In the genomic region with DNA sequence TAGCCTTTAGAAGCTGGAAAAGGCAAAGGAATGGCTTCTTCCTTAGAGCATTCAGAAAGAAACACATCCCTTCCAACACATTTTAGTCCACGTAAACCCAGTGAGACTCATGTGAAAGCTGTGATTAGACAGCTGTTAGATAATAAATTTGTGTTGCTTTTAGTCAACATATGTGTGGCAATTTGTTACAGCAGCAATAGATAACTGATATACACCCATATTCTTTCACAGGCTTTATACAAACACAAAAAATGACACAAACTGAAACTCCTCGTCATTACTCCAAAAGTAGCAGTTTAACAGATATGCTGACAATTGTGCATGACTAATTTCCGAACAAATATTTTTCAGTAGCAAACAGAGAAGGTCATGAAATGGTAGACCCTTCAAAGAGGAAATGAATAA, we compare ENCODE assay signal across 9 cellular contexts.
DNase-seq lines count a peak whose midpoint lies in the region; ATAC-seq, FAIRE-seq and TF ChIP-seq lines count a peak whose summit lies in the region.
"Had no signal": no experiment of that assay in that cellular context is flagged by ENCODE, and none has a peak within 500 bp of the region (broad histone marks: within the 10 kb centered on the region; RNA-seq: fewer than 3 reads in every experiment).

No MANE protein-coding gene starts in this region.

- no peak overlapping the region for H2BK15ac ChIP-seq in neuronal stem cell (ENCODE audit: low read length)

- no peak overlapping the region for H2AK5ac ChIP-seq in neuronal stem cell (ENCODE audit: low read depth, low read length)

- TF ChIP-seq POLR2A in GM12891 (IDR thresholded peaks at IDR 0.05; ENCODE audit: low read depth, low read length) = no peak

- no CpG with 5 or more reads among the region's 3 CpGs for WGBS in neuronal stem cell (ENCODE audit: extremely low coverage in 2 of 2, insufficient read length in 2 of 2, insufficient replicate concordance in 1 of 2), 2 donors

- H2BK5ac ChIP-seq in neuronal stem cell (ENCODE audit: low read length) = no peak overlapping the region

- H3K36me3 ChIP-seq in brain microvascular endothelial cell (replicated peaks) (peaks cover 17% of the 10 kb centered on the region), neuronal stem cell (replicated peaks in 1 of 2; ENCODE audit: control insufficient read depth in 2 of 2, insufficient read depth in 2 of 2, low read length in 2 of 2) (peaks cover 0 to 35% of the 10 kb centered on the region in 2 donors)

- H3K4ac ChIP-seq in neuronal stem cell (ENCODE audit: low read length) = no peak overlapping the region

- no peak overlapping the region for H3K4me2 ChIP-seq in neuronal stem cell (ENCODE audit: insufficient read depth, low read length, poor library complexity, severe bottlenecking)

- H3K27me3 ChIP-seq in brain microvascular endothelial cell (replicated peaks) (no peaks in the 10 kb centered on the region), neuronal stem cell (ENCODE audit: control insufficient read depth in 3 of 3, insufficient read depth in 3 of 3, low read depth in 1 of 3, low read length in 3 of 3) (no peaks in the 10 kb centered on the region)

- in situ Hi-C loops in brain microvascular endothelial cell (cut with HindIII; ENCODE audit: low pct_ligation_motif_present, low sequenced_read_pairs) = no loop called here

- no peak overlapping the region for H3K23ac ChIP-seq in neuronal stem cell (ENCODE audit: low read depth, low read length, poor library complexity)

- no peak overlapping the region for H4K91ac ChIP-seq in neuronal stem cell (ENCODE audit: low read depth, low read length, poor library complexity)

- H3K18ac ChIP-seq in neuronal stem cell (ENCODE audit: low read length) = no peak overlapping the region

- no peak overlapping the region for H3K14ac ChIP-seq in neuronal stem cell (ENCODE audit: low read length)

- DNase-seq in GM12891 (ENCODE audit: insufficient read length, low spot score) (no peak), brain microvascular endothelial cell (no peak), midbrain (lab: John Stamatoyannopoulos, UW) (no peak), Kasumi-1 (lab: John Stamatoyannopoulos, UW) (no peak), neuronal stem cell (ENCODE audit: low spot score) (no peak)
- no peak for DNase-seq in activated CD8-positive, alpha-beta memory T cell treated with anti-CD3 and anti-CD28 coated beads for 24 hours
- DNase-seq: amniotic stem cell had no signal

- H2BK12ac ChIP-seq in neuronal stem cell (ENCODE audit: low read length) = no peak overlapping the region

- H3K4me1 ChIP-seq in neuronal stem cell (ENCODE audit: control insufficient read depth in 2 of 2, insufficient read depth in 1 of 2, low read depth in 1 of 2, low read length in 2 of 2) = no peaks in the 10 kb centered on the region

- no peak for TF ChIP-seq CTCF in brain microvascular endothelial cell (IDR thresholded peaks at IDR 0.05; ENCODE audit: low read depth, low read length, missing control alignments)

- H3K27ac ChIP-seq in brain microvascular endothelial cell (peak overlapping the region; percentile 69), neuronal stem cell (replicated peaks; ENCODE audit: low read length) (no peak overlapping the region)

- FAIRE-seq in GM12891 (lab: Jason Lieb, UNC) = peak; percentile 57

- H2BK120ac ChIP-seq in neuronal stem cell (ENCODE audit: low read depth, low read length) = no peak overlapping the region

- peaks cover 2 to 7% of the 10 kb centered on the region in 2 donors for H3K9me3 ChIP-seq in neuronal stem cell (replicated peaks in 1 of 2; ENCODE audit: control insufficient read depth in 2 of 2, insufficient read depth in 1 of 2, low read depth in 1 of 2, low read length in 2 of 2)

- no peak overlapping the region for H4K8ac ChIP-seq in neuronal stem cell (ENCODE audit: low read depth, low read length)

- H3K79me1 ChIP-seq in neuronal stem cell (ENCODE audit: low read depth, low read length) = no peaks in the 10 kb centered on the region

- no peak overlapping the region for H3K9ac ChIP-seq in neuronal stem cell (ENCODE audit: low read depth, low read length, poor library complexity)

- ATAC-seq in GM19463 (IDR thresholded peaks at IDR 0.05; ENCODE audit: unreplicated experiment) (peak; percentile 84), HG03196 (IDR thresholded peaks at IDR 0.05; ENCODE audit: unreplicated experiment) (peak; percentile 75)

- H2AFZ ChIP-seq in neuronal stem cell (ENCODE audit: low read length) = no peak overlapping the region

- no peak overlapping the region for H3K4me3 ChIP-seq in brain microvascular endothelial cell (ENCODE audit: low read depth, low read length)
- H3K4me3 ChIP-seq in neuronal stem cell (ENCODE audit: low read length in 2 of 2) = no peak overlapping the region

TF ChIP-seq in GM12891, 5 proteins besides CTCF, POLR2A, EP300 and RAD21:
- TF ChIP-seq TAF1 (IDR thresholded peaks at IDR 0.05; ENCODE audit: low read depth, low read length) = no peak
- TF ChIP-seq POLR2AphosphoS5 (IDR thresholded peaks at IDR 0.05; ENCODE audit: low read depth, low read length) = no peak
- TF ChIP-seq SPI1 (IDR thresholded peaks at IDR 0.05; ENCODE audit: low read depth, low read length) = no peak
- TF ChIP-seq PAX5 (IDR thresholded peaks at IDR 0.05; ENCODE audit: insufficient read depth, low read length, severe bottlenecking) = no peak
- TF ChIP-seq POU2F2 (IDR thresholded peaks at IDR 0.05; ENCODE audit: low read depth, low read length) = no peak
